21 cellular contexts compared by ENCODE assay signal in the genomic region with DNA sequence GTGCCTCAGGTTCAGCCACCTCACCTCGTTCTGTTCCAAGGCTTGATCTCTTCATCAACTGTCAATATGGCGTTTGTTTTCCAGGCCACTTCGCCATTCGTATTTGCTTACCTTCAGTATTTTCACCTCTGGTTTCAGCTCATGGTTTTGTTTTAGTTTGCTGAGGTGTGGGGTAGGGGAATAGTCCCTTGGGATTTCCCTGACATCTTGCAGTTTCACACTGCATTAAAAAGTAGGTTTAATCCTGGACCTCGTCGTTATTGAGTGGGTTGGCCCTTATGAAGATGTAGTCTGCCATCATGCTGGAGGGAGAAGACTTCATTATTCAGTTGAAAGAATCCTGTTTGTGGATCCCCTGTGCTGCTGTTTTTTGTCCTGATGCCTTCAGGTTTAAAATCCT. TPM values are rescaled to one million over a fixed set of nuclear protein-coding genes. Genes with fewer than 3 reads are reported as not detected.
DNase-seq lines count a peak whose midpoint lies in the region; ATAC-seq, FAIRE-seq and TF ChIP-seq lines count a peak whose summit lies in the region.
"Had no signal": no experiment of that assay in that cellular context is flagged by ENCODE, and none has a peak within 500 bp of the region (broad histone marks: within the 10 kb centered on the region; RNA-seq: fewer than 3 reads in every experiment).

No MANE protein-coding gene starts in this region.

- POLR2A ChIA-PET in GM12878 (lab: Charles Lee) = no interaction called here

- no peaks in the 10 kb centered on the region for H3K9me3 ChIP-seq in GM12878 (replicated peaks; ENCODE audit: control insufficient read depth, insufficient read depth, low read length)
- H3K9me3 ChIP-seq in left lung = no peaks in the 10 kb centered on the region
- H3K9me3 ChIP-seq in suprapubic skin = no peaks in the 10 kb centered on the region
- H3K9me3 ChIP-seq: BE2C, Caco-2 had no signal

- H3K9ac ChIP-seq in KMS-11 (peak overlapping the region; percentile 68), GM12878 (ENCODE audit: control insufficient read depth, insufficient read depth, low read length) (no peak overlapping the region)

- no peak overlapping the region for H3K4me3 ChIP-seq in GM12865 (ENCODE audit: low read depth, low read length)
- no peak overlapping the region for H3K4me3 ChIP-seq in KMS-11 (IDR thresholded peaks at IDR 0.05; ENCODE audit: insufficient read depth, low read depth, low read length)
- no peak overlapping the region for H3K4me3 ChIP-seq in GM12878
- H3K4me3 ChIP-seq in left lung = no peak overlapping the region
- no peak overlapping the region for H3K4me3 ChIP-seq in suprapubic skin

- no peak for TF ChIP-seq CTCF in GM12865 (IDR thresholded peaks at IDR 0.05; ENCODE audit: insufficient read depth, low read depth, low read length, missing control alignments)
- TF ChIP-seq CTCF in KMS-11 (conservative IDR thresholded peaks at IDR 0.05; ENCODE audit: low read depth, low read length) = no peak
- TF ChIP-seq CTCF in GM12878 (IDR thresholded peaks at IDR 0.05 in 2 of 3, conservative IDR thresholded peaks at IDR 0.05 in 1 of 3; ENCODE audit: control insufficient read depth in 2 of 3, extremely low read depth in 1 of 3, insufficient read depth in 1 of 3, low read depth in 3 of 3, low read length in 3 of 3) = no peak
- no peak for TF ChIP-seq CTCF in left lung (IDR thresholded peaks at IDR 0.05)
- TF ChIP-seq CTCF in suprapubic skin (IDR thresholded peaks at IDR 0.05) = no peak

- H3K27ac ChIP-seq in KMS-11 = peak overlapping the region; percentile 86
- peak overlapping the region; percentile 41 for H3K27ac ChIP-seq in GM12878 (ENCODE audit: control insufficient read depth, insufficient read depth)
- H3K27ac ChIP-seq in left lung = no peak overlapping the region
- no peak overlapping the region for H3K27ac ChIP-seq in suprapubic skin
- H3K27ac ChIP-seq: HL-60 had no signal

- peak overlapping the region; percentile 57 for H2AFZ ChIP-seq in KMS-11 (ENCODE audit: low read depth)
- peak overlapping the region; percentile 20; the same call in 1 of the 2 replicates for H2AFZ ChIP-seq in GM12878 (ENCODE audit: control insufficient read depth, low read depth, low read length)

- BruUV-seq in GM12878 (replicated peaks; lab: Mats Ljungman, UMichigan) = no TSS peak

- peak overlapping the region; percentile 99 for H3K4me2 ChIP-seq in KMS-11
- H3K4me2 ChIP-seq in GM12878 (ENCODE audit: control insufficient read depth, insufficient read depth) = peak overlapping the region; percentile 15; the same call in 1 of the 2 replicates

- TF ChIP-seq RAD21 in GM12878 (IDR thresholded peaks at IDR 0.05; ENCODE audit: insufficient read depth, low read depth, low read length) = no peak

- TF ChIP-seq POLR2A in GM12878 (IDR thresholded peaks at IDR 0.05; ENCODE audit: low read depth, low read length) (no peak), suprapubic skin (IDR thresholded peaks at IDR 0.05) (no peak)

- 0 out of 2 replicates have a peak, but pooled peaks cover 4% of the 10 kb centered on the region for H3K36me3 ChIP-seq in KMS-11 (ENCODE audit: insufficient read depth)
- no peaks in the 10 kb centered on the region for H3K36me3 ChIP-seq in GM12878 (ENCODE audit: control insufficient read depth in 2 of 2, insufficient read depth in 2 of 2, low read length in 1 of 2)
- no peaks in the 10 kb centered on the region for H3K36me3 ChIP-seq in left lung
- H3K36me3 ChIP-seq in suprapubic skin = no peaks in the 10 kb centered on the region
- H3K36me3 ChIP-seq: BE2C had no signal

- H3K27me3 ChIP-seq in KMS-11 (ENCODE audit: insufficient read depth, low read depth) (no peaks in the 10 kb centered on the region), GM12878 (replicated peaks in 1 of 2; ENCODE audit: control insufficient read depth in 2 of 2, insufficient read depth in 2 of 2, low read length in 1 of 2) (no peaks in the 10 kb centered on the region), left lung (no peaks in the 10 kb centered on the region), suprapubic skin (no peaks in the 10 kb centered on the region)
- H3K27me3 ChIP-seq: BE2C had no signal

- SMC1A ChIA-PET in GM12878 (lab: Charles Lee; ENCODE audit: uncharacterized antibody, unreplicated experiment) = interaction anchor here (1.0 kb wide), 1 partner anchor 14 kb away, joined by 3 read pairs; no protein-coding TSS in a partner anchor

- WGBS in GM12878 (ENCODE audit: insufficient coverage, insufficient replicate concordance, low lambda C conversion rate, missing lambda C conversion rate) = 25% methylated on average over 6 of the region's 6 CpGs
- WGBS in suprapubic skin = 79% methylated on average over 6 of the region's 6 CpGs

- in situ Hi-C loops in GM12878 (cut with MboI) = no loop called here

- peak; percentile 68 for DNase-seq in GM12865 (ENCODE audit: low read depth)
- no peak for DNase-seq in GM12878 (ENCODE audit: low read depth, low spot score)
- no peak for DNase-seq in left lung
- DNase-seq in NCI-H2227 (lab: John Stamatoyannopoulos, UW; ENCODE audit: unreplicated experiment) = no peak
- DNase-seq in suprapubic skin (ENCODE audit: low spot score in 2 of 2) = no peak
- DNase-seq: ACHN; BE2C; C1 segment of cervical spinal cord; Caco-2; CD4-positive, CD25-positive, alpha-beta regulatory T cell; CD8-positive, alpha-beta memory T cell; GOT3; H7; HFFc6 had no signal

- H3K79me2 ChIP-seq in KMS-11 (ENCODE audit: insufficient read depth, low read depth) = no peaks in the 10 kb centered on the region
- no peaks in the 10 kb centered on the region for H3K79me2 ChIP-seq in GM12878 (ENCODE audit: control insufficient read depth, insufficient read depth, low read length)

- RAD21 ChIA-PET in GM12878 (lab: Charles Lee; ENCODE audit: unreplicated experiment) = no interaction called here

- TF ChIP-seq EP300 in GM12878 (IDR thresholded peaks at IDR 0.05; ENCODE audit: borderline replicate concordance in 1 of 2, control insufficient read depth in 1 of 2, low read depth in 2 of 2, low read length in 2 of 2) (no peak), suprapubic skin (IDR thresholded peaks at IDR 0.05) (no peak)

- intact Hi-C loops in GM12878 (cut with micrococcal nuclease; ENCODE audit: unreplicated experiment) (no loop called here), left lung (cut with DNase I) (no loop called here)

- CTCF ChIA-PET in GM12878 (lab: Yijun Ruan, JAX) = no interaction called here

- H3K4me1 ChIP-seq in KMS-11 (ENCODE audit: low read depth, poor library complexity, severe bottlenecking) (peaks cover 69% of the 10 kb centered on the region), GM12878 (ENCODE audit: control insufficient read depth, insufficient read depth, low read length) (peaks cover 19% of the 10 kb centered on the region), left lung (no peaks in the 10 kb centered on the region), suprapubic skin (peaks cover 5% of the 10 kb centered on the region)
- H3K4me1 ChIP-seq: BE2C, Caco-2 had no signal

- H4K20me1 ChIP-seq in KMS-11 (ENCODE audit: insufficient read depth) (no peaks in the 10 kb centered on the region), GM12878 (ENCODE audit: control insufficient read depth, insufficient read depth) (no peaks in the 10 kb centered on the region)

- no peak for FAIRE-seq in GM12878 (lab: Jason Lieb, UNC)
- FAIRE-seq: A204.1, D721Med, G401.6, GM12891 had no signal

- peak; percentile 38 for ATAC-seq in GM12878
- ATAC-seq in left lung = no peak
- ATAC-seq: HCT116 had no signal

TF ChIP-seq in GM12878, 131 proteins besides CTCF, POLR2A, EP300 and RAD21 (continues in another document):
- no peak for TF ChIP-seq ATF2 (IDR thresholded peaks at IDR 0.05; ENCODE audit: low read length)
- TF ChIP-seq, protein P1, sequence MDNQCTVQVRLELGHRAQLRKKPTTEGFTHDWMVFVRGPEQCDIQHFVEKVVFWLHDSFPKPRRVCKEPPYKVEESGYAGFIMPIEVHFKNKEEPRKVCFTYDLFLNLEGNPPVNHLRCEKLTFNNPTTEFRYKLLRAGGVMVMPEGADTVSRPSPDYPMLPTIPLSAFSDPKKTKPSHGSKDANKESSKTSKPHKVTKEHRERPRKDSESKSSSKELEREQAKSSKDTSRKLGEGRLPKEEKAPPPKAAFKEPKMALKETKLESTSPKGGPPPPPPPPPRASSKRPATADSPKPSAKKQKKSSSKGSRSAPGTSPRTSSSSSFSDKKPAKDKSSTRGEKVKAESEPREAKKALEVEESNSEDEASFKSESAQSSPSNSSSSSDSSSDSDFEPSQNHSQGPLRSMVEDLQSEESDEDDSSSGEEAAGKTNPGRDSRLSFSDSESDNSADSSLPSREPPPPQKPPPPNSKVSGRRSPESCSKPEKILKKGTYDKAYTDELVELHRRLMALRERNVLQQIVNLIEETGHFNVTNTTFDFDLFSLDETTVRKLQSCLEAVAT (IDR thresholded peaks at IDR 0.05) = no peak

RNA-seq across cellular contexts. Expression of gene C11orf91, which starts 46.0 kb away (rescaled TPM):
- not detected in 2 replicates for total RNA-seq in GM12878 (2013; cell fraction: nucleolus; rRNA removed)
- total RNA-seq in GM12878 (2014; rRNA removed) (not detected in 2 replicates), GM12878 (2014; rRNA removed; fragmentation: Illumina TruSeq; extraction: Trizol) (not detected in 2 replicates), GM12878 (2021) (0.35 TPM in 1 of 2 replicates, not detected in the other), left lung (1 to 10 TPM in 1 of 2 donors, not detected in 1; 2.2 TPM), suprapubic skin (not detected)
- polyA plus RNA-seq in GM12878 (2011; ENCODE audit: low read depth) = not detected
- polyA plus RNA-seq in GM12878 (2011; rRNA removed) (not detected in 2 replicates), GM12878 (2014; fragmentation: Illumina TruSeq; extraction: Trizol) (not detected in 2 replicates), GM12878 (2014; fragmentation: Nextera tagmentation; extraction: Ambion mirVana) (not detected), GM12878 (2014; rRNA removed) (not detected in 2 replicates), GM12878 (2016; fragmentation: Nextera tagmentation; extraction: Ambion mirVana) (not detected)
- not detected in 2 replicates for polyA plus RNA-seq in GM12878 (2011; cell fraction: cytosol; rRNA removed)
- not detected in 2 replicates for polyA plus RNA-seq in GM12878 (2011; cell fraction: nucleus; rRNA removed)
- polyA plus RNA-seq in GM12878 (2012) = not detected in 2 replicates
- polyA minus RNA-seq in GM12878 (2011; rRNA and poly(A)+ RNA removed) = not detected in 2 replicates
- polyA minus RNA-seq in GM12878 (2011; cell fraction: cytosol; rRNA and poly(A)+ RNA removed) = not detected in 2 replicates
- polyA minus RNA-seq in GM12878 (2011; cell fraction: nucleus; rRNA and poly(A)+ RNA removed) = not detected in 2 replicates
- total RNA-seq: Caco-2; CD4-positive, CD25-positive, alpha-beta regulatory T cell; CD8-positive, alpha-beta memory T cell; H7 had no signal
- polyA plus RNA-seq: CD4-positive, CD25-positive, alpha-beta regulatory T cell; CD8-positive, alpha-beta memory T cell had no signal

Comparison
In these comparisons a context has a peak if more than half of its experiments do, and no peak if none do; other contexts are left out.
1. H3K27ac ChIP-seq: peak in KMS-11 (single experiment) and GM12878 (single experiment); none in left lung (0 of 2) and suprapubic skin (single experiment).